ENCODE assay signal across 8 cellular contexts in genomic region chr2:205714058-205714776, GRCh38. TPM values are rescaled to one million over a fixed set of nuclear protein-coding genes. Genes with fewer than 3 reads are reported as not detected.
DNase-seq lines count a peak whose midpoint lies in the region; ATAC-seq and TF ChIP-seq lines count a peak whose summit lies in the region.

No MANE protein-coding gene starts in this region.

- H3K4me1 ChIP-seq in rectal smooth muscle tissue (ENCODE audit: control insufficient read depth, insufficient read depth, low read length) (peaks cover 77% of the 10 kb centered on the region), GM23248 (ENCODE audit: insufficient read depth) (peaks cover 12% of the 10 kb centered on the region)

- no peak overlapping the region for H2AFZ ChIP-seq in GM23248

- in situ Hi-C loops in GM23248 (cut with MboI) = no loop called here

- H4K20me1 ChIP-seq in GM23248 (ENCODE audit: insufficient read depth) = no peaks in the 10 kb centered on the region

- intact Hi-C loops in Right ventricle myocardium inferior (cut with DNase I) = no loop called here
- intact Hi-C loops in cardiac septum (cut with DNase I) = no loop called here

- no peak overlapping the region for H3K4me2 ChIP-seq in GM23248 (ENCODE audit: unreplicated experiment)

- no peaks in the 10 kb centered on the region for H3K36me3 ChIP-seq in rectal smooth muscle tissue (ENCODE audit: control insufficient read depth, insufficient read depth, low read length)
- no peaks in the 10 kb centered on the region for H3K36me3 ChIP-seq in GM23248 (ENCODE audit: low read depth)

- DNase-seq in Right ventricle myocardium inferior (ENCODE audit: missing footprints) (no peak), cardiac septum (ENCODE audit: low spot score) (no peak), chondrocyte (ENCODE audit: low spot score) (no peak), GM23248 (no peak), NCI-H2081 (lab: John Stamatoyannopoulos, UW) (no peak), NCI-H345 treated with DMSO at 0.1 percent for 48 hours (lab: John Stamatoyannopoulos, UW; ENCODE audit: unreplicated experiment) (no peak)

- peaks cover 9% of the 10 kb centered on the region for H3K36me3 Mint-ChIP-seq in chondrocyte (ENCODE audit: low read depth)

- TF ChIP-seq CTCF in chondrocyte (IDR thresholded peaks at IDR 0.05) = no peak

- H3F3A ChIP-seq in GM23248 (ENCODE audit: insufficient read depth) = peaks cover 5% of the 10 kb centered on the region; the same call in 1 of the 2 replicates

- H3K27ac ChIP-seq in rectal smooth muscle tissue (ENCODE audit: low read depth, low read length) (peak overlapping the region; percentile 83), GM23248 (no peak overlapping the region)

- no peaks in the 10 kb centered on the region for H3K9me3 Mint-ChIP-seq in chondrocyte (ENCODE audit: low read depth)

- 97 to 99% methylated on average over 5 of the region's 5 CpGs for WGBS in GM23248 (ENCODE audit: low coverage in 1 of 2, low lambda C conversion rate in 2 of 2, missing lambda C conversion rate in 2 of 2), 2 experiments

- H3K4me3 ChIP-seq in rectal smooth muscle tissue (ENCODE audit: low read length) = no peak overlapping the region
- H3K4me3 ChIP-seq in GM23248 = no peak overlapping the region

- ATAC-seq in Right ventricle myocardium inferior (peak; percentile 35), HG03457 (IDR thresholded peaks at IDR 0.05; ENCODE audit: unreplicated experiment) (peak; percentile 71)

- no peaks in the 10 kb centered on the region for H3K27me3 Mint-ChIP-seq in chondrocyte (ENCODE audit: low read depth)

- H3K4me3 Mint-ChIP-seq in chondrocyte (ENCODE audit: unreplicated experiment) = no peak overlapping the region

- H3K9me3 ChIP-seq in GM23248 (ENCODE audit: low read depth) = no peaks in the 10 kb centered on the region

- peaks cover 76% of the 10 kb centered on the region for H3K4me1 Mint-ChIP-seq in chondrocyte (ENCODE audit: low read depth)

- H3K27me3 ChIP-seq in rectal smooth muscle tissue (ENCODE audit: control insufficient read depth, insufficient read depth, low read length) (no peaks in the 10 kb centered on the region), GM23248 (replicated peaks; ENCODE audit: insufficient read depth) (no peaks in the 10 kb centered on the region)

- H3K27ac Mint-ChIP-seq in chondrocyte (ENCODE audit: unreplicated experiment) = peak overlapping the region; percentile 37

- no peaks in the 10 kb centered on the region for H3K79me2 ChIP-seq in GM23248 (ENCODE audit: insufficient read depth)

- no peaks in the 10 kb centered on the region for H3K9me2 ChIP-seq in GM23248 (ENCODE audit: insufficient read depth)

- H3K9ac ChIP-seq in rectal smooth muscle tissue (ENCODE audit: low read length) (no peak overlapping the region), GM23248 (no peak overlapping the region)

RNA-seq across cellular contexts. Expression of gene NRP2, which starts 31.9 kb away (rescaled TPM):
- total RNA-seq in Right ventricle myocardium inferior = 7.6 TPM
- 11.7 TPM for total RNA-seq in cardiac septum
- 31.7 to 83.7 TPM (median 34.5 TPM) in 3 replicates for total RNA-seq in chondrocyte
- total RNA-seq in GM23248 (2014; rRNA removed; shearing (Covaris generic)) = 9.0 and 36.7 TPM in 2 replicates
- polyA plus RNA-seq in GM23248 (2016; fragmentation: Nextera tagmentation; extraction: Ambion mirVana) = 5.6 and 6.9 TPM in 2 replicates
